ENCODE assay signal across 2 cellular contexts in the genomic region with DNA sequence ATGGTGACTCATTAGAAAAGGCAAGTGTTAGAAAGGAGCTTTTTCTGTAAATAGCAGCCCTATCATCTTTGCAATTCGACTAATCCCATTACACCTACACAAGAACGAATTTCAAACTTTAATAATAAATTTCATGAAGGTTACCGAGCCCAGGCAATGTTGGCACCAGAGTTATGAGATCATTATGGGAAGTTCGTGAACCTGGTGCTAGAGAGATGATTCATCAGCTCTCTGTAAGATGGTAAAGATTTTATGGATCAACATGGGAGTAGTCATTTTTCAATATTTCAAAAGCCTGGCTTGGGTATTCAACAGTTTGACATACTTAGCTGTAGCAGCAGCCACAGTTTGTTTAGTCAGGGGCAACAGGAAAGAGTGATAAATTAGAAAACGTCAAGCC.
TF ChIP-seq lines count a peak whose summit lies in the region.

No MANE protein-coding gene starts in this region.

TF ChIP-seq in endothelial cell of umbilical vein, 7 proteins besides CTCF, POLR2A, EP300 and RAD21 (continued from another document):
- no peak for TF ChIP-seq EZH2 (IDR thresholded peaks at IDR 0.05; ENCODE audit: borderline replicate concordance, low read depth, low read length, severe bottlenecking)

TF ChIP-seq in WTC11, 78 proteins besides CTCF, POLR2A, EP300 and RAD21 (continued from another document):
- TF ChIP-seq, protein P1, sequence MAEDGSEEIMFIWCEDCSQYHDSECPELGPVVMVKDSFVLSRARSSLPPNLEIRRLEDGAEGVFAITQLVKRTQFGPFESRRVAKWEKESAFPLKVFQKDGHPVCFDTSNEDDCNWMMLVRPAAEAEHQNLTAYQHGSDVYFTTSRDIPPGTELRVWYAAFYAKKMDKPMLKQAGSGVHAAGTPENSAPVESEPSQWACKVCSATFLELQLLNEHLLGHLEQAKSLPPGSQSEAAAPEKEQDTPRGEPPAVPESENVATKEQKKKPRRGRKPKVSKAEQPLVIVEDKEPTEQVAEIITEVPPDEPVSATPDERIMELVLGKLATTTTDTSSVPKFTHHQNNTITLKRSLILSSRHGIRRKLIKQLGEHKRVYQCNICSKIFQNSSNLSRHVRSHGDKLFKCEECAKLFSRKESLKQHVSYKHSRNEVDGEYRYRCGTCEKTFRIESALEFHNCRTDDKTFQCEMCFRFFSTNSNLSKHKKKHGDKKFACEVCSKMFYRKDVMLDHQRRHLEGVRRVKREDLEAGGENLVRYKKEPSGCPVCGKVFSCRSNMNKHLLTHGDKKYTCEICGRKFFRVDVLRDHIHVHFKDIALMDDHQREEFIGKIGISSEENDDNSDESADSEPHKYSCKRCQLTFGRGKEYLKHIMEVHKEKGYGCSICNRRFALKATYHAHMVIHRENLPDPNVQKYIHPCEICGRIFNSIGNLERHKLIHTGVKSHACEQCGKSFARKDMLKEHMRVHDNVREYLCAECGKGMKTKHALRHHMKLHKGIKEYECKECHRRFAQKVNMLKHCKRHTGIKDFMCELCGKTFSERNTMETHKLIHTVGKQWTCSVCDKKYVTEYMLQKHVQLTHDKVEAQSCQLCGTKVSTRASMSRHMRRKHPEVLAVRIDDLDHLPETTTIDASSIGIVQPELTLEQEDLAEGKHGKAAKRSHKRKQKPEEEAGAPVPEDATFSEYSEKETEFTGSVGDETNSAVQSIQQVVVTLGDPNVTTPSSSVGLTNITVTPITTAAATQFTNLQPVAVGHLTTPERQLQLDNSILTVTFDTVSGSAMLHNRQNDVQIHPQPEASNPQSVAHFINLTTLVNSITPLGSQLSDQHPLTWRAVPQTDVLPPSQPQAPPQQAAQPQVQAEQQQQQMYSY (CRISPR knock-in tag; IDR thresholded peaks at IDR 0.05): no peak
- TF ChIP-seq PREB (CRISPR knock-in tag; IDR thresholded peaks at IDR 0.05; ENCODE audit: borderline replicate concordance): no peak
- TF ChIP-seq FOXJ3 (CRISPR knock-in tag; IDR thresholded peaks at IDR 0.05; ENCODE audit: borderline replicate concordance): no peak
- no peak for TF ChIP-seq ETV6 (CRISPR knock-in tag; IDR thresholded peaks at IDR 0.05)
